In the genomic region with DNA sequence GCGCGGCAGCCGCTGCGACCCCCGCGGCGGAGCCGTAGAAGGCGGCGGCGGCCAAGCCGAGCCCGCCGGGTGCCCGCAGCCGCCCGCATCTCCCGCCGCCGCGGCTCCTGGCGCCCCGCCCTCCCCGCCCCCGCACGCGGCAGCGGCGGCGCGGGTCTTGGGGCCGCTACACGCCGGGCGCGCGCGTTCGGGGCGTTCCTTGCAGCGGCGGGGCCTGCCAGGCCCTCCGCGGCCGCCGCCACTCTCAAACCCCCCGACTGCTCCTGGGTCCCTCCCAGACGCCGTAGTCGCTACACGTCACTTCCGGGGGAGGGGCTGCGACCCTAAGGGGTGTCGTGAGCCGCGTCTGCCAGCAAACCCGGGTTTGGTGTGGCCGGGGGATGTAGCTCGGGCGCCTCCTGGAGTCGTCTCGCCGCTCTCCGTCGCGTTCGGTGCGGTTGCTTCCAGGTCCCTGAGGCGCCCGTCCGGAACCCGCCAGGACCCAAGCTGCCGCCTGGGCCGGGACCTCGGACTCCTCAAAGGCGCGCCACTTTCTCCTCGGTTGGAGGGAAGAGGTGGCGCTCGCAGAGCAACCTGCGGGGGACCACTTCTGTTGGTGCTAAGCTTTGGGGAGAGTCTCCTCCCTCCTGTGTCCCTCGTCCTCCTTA, we compare ENCODE assay signal across 1 cellular context.
TF ChIP-seq lines count a peak whose summit lies in the region.

A gene with protein sequence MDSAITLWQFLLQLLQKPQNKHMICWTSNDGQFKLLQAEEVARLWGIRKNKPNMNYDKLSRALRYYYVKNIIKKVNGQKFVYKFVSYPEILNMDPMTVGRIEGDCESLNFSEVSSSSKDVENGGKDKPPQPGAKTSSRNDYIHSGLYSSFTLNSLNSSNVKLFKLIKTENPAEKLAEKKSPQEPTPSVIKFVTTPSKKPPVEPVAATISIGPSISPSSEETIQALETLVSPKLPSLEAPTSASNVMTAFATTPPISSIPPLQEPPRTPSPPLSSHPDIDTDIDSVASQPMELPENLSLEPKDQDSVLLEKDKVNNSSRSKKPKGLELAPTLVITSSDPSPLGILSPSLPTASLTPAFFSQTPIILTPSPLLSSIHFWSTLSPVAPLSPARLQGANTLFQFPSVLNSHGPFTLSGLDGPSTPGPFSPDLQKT (minus strand): TSS at position 285 of the 647 bp plus-strand sequence. CDS start 8,129 bp downstream, outside the sequence.

TF ChIP-seq in H1, 55 proteins besides CTCF, POLR2A, EP300 and RAD21:
- TF ChIP-seq RNF2 (IDR thresholded peaks at IDR 0.05; ENCODE audit: borderline replicate concordance, low read depth, low read length, missing control alignments, poor library complexity, severe bottlenecking) (no peak), JUND (IDR thresholded peaks at IDR 0.05; ENCODE audit: low read length) (no peak), GABPA (IDR thresholded peaks at IDR 0.05; ENCODE audit: borderline replicate concordance, insufficient read depth, low read length) (peak; percentile 74; the same call in 1 of the 2 replicates), YY1 (IDR thresholded peaks at IDR 0.05; ENCODE audit: low read depth, low read length) (peak; percentile 56; the same call in 1 of the 2 replicates), TAF1 (IDR thresholded peaks at IDR 0.05; ENCODE audit: low read depth, low read length) (peak; percentile 95), PHF8 (conservative IDR thresholded peaks at IDR 0.05; ENCODE audit: low read depth, low read length) (peak; percentile 8; the same call in 1 of the 2 replicates), GTF2F1 (IDR thresholded peaks at IDR 0.05; ENCODE audit: borderline replicate concordance, low read depth, low read length) (no peak; the same call in 1 of the 2 replicates), HDAC2 (IDR thresholded peaks at IDR 0.05; ENCODE audit: borderline replicate concordance in 1 of 2, low read depth in 2 of 2, low read length in 2 of 2) (0 out of 4 replicates have a peak, but pooled peaks of 1 of the 2 experiments have one; percentile 36), SRF (IDR thresholded peaks at IDR 0.05; ENCODE audit: low read depth, low read length) (no peak), CBX5 (IDR thresholded peaks at IDR 0.05; ENCODE audit: low read depth, low read length) (no peak), JUN (IDR thresholded peaks at IDR 0.05; ENCODE audit: low read depth, low read length) (no peak), SAP30 (IDR thresholded peaks at IDR 0.05; ENCODE audit: insufficient read depth, insufficient replicate concordance, low read length) (no peak), ZNF274 (IDR thresholded peaks at IDR 0.05; ENCODE audit: borderline replicate concordance, extremely low read depth, low read length) (no peak), SIX5 (IDR thresholded peaks at IDR 0.05; ENCODE audit: low read depth, low read length) (no peak), TBP (IDR thresholded peaks at IDR 0.05; ENCODE audit: low read depth, low read length) (peak; percentile 94), EZH2 (IDR thresholded peaks at IDR 0.05; ENCODE audit: low read depth, low read length, severe bottlenecking) (no peak), SIN3A (conservative IDR thresholded peaks at IDR 0.05 in 1 of 2, IDR thresholded peaks at IDR 0.05 in 1 of 2; ENCODE audit: low read depth in 1 of 2, low read length in 2 of 2) (peak; percentile 57 to 62; a peak in 1 of 4 replicates), EGR1 (IDR thresholded peaks at IDR 0.05; ENCODE audit: borderline replicate concordance, low read depth, low read length) (peak; percentile 65), ASH2L (IDR thresholded peaks at IDR 0.05; ENCODE audit: low read length) (peak; percentile 75), CREB1 (IDR thresholded peaks at IDR 0.05) (peak; percentile 93), SUZ12 (IDR thresholded peaks at IDR 0.05; ENCODE audit: low read length) (no peak), SP4 (IDR thresholded peaks at IDR 0.05; ENCODE audit: low read length) (no peak), MAFK (IDR thresholded peaks at IDR 0.05; ENCODE audit: low read depth, low read length) (no peak), SP1 (IDR thresholded peaks at IDR 0.05; ENCODE audit: low read depth, low read length) (peak; percentile 66; the same call in 1 of the 2 replicates), BCL11A (IDR thresholded peaks at IDR 0.05; ENCODE audit: low read depth in 2 of 2, low read length in 2 of 2) (no peak), POLR2AphosphoS5 (IDR thresholded peaks at IDR 0.05; ENCODE audit: low read depth, low read length) (peak; percentile 89), POU5F1 (IDR thresholded peaks at IDR 0.05; ENCODE audit: low read depth, low read length) (no peak), HDAC6 (IDR thresholded peaks at IDR 0.05; ENCODE audit: low read depth, low read length) (no peak), CEBPB (IDR thresholded peaks at IDR 0.05; ENCODE audit: low read depth, low read length) (no peak), TEAD4 (IDR thresholded peaks at IDR 0.05; ENCODE audit: low read depth, low read length) (no peak), RBBP5 (IDR thresholded peaks at IDR 0.05; ENCODE audit: borderline replicate concordance, low read depth, low read length) (0 out of 2 replicates have a peak, but pooled peaks have one; percentile 1), KDM5A (IDR thresholded peaks at IDR 0.05; ENCODE audit: low read length) (peak; percentile 23; the same call in 1 of the 2 replicates), SIRT6 (IDR thresholded peaks at IDR 0.05; ENCODE audit: low read length) (no peak), NANOG (IDR thresholded peaks at IDR 0.05; ENCODE audit: insufficient read depth, low read depth, low read length, poor library complexity, severe bottlenecking) (no peak), TAF7 (optimal IDR thresholded peaks at IDR 0.05; ENCODE audit: borderline replicate concordance, low read depth, low read length) (peak; percentile 93), SP2 (IDR thresholded peaks at IDR 0.05; ENCODE audit: low read length) (no peak), CTBP2 (IDR thresholded peaks at IDR 0.05; ENCODE audit: borderline replicate concordance, insufficient read depth, insufficient read length, low read length) (no peak), CHD2 (IDR thresholded peaks at IDR 0.05; ENCODE audit: low read length) (no peak; the same call in 1 of the 2 replicates)
- TF ChIP-seq, protein P1, sequence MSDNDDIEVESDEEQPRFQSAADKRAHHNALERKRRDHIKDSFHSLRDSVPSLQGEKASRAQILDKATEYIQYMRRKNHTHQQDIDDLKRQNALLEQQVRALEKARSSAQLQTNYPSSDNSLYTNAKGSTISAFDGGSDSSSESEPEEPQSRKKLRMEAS (IDR thresholded peaks at IDR 0.05), result 0 out of 2 replicates have a peak, but pooled peaks have one; percentile 25
- TF ChIP-seq, protein P2, sequence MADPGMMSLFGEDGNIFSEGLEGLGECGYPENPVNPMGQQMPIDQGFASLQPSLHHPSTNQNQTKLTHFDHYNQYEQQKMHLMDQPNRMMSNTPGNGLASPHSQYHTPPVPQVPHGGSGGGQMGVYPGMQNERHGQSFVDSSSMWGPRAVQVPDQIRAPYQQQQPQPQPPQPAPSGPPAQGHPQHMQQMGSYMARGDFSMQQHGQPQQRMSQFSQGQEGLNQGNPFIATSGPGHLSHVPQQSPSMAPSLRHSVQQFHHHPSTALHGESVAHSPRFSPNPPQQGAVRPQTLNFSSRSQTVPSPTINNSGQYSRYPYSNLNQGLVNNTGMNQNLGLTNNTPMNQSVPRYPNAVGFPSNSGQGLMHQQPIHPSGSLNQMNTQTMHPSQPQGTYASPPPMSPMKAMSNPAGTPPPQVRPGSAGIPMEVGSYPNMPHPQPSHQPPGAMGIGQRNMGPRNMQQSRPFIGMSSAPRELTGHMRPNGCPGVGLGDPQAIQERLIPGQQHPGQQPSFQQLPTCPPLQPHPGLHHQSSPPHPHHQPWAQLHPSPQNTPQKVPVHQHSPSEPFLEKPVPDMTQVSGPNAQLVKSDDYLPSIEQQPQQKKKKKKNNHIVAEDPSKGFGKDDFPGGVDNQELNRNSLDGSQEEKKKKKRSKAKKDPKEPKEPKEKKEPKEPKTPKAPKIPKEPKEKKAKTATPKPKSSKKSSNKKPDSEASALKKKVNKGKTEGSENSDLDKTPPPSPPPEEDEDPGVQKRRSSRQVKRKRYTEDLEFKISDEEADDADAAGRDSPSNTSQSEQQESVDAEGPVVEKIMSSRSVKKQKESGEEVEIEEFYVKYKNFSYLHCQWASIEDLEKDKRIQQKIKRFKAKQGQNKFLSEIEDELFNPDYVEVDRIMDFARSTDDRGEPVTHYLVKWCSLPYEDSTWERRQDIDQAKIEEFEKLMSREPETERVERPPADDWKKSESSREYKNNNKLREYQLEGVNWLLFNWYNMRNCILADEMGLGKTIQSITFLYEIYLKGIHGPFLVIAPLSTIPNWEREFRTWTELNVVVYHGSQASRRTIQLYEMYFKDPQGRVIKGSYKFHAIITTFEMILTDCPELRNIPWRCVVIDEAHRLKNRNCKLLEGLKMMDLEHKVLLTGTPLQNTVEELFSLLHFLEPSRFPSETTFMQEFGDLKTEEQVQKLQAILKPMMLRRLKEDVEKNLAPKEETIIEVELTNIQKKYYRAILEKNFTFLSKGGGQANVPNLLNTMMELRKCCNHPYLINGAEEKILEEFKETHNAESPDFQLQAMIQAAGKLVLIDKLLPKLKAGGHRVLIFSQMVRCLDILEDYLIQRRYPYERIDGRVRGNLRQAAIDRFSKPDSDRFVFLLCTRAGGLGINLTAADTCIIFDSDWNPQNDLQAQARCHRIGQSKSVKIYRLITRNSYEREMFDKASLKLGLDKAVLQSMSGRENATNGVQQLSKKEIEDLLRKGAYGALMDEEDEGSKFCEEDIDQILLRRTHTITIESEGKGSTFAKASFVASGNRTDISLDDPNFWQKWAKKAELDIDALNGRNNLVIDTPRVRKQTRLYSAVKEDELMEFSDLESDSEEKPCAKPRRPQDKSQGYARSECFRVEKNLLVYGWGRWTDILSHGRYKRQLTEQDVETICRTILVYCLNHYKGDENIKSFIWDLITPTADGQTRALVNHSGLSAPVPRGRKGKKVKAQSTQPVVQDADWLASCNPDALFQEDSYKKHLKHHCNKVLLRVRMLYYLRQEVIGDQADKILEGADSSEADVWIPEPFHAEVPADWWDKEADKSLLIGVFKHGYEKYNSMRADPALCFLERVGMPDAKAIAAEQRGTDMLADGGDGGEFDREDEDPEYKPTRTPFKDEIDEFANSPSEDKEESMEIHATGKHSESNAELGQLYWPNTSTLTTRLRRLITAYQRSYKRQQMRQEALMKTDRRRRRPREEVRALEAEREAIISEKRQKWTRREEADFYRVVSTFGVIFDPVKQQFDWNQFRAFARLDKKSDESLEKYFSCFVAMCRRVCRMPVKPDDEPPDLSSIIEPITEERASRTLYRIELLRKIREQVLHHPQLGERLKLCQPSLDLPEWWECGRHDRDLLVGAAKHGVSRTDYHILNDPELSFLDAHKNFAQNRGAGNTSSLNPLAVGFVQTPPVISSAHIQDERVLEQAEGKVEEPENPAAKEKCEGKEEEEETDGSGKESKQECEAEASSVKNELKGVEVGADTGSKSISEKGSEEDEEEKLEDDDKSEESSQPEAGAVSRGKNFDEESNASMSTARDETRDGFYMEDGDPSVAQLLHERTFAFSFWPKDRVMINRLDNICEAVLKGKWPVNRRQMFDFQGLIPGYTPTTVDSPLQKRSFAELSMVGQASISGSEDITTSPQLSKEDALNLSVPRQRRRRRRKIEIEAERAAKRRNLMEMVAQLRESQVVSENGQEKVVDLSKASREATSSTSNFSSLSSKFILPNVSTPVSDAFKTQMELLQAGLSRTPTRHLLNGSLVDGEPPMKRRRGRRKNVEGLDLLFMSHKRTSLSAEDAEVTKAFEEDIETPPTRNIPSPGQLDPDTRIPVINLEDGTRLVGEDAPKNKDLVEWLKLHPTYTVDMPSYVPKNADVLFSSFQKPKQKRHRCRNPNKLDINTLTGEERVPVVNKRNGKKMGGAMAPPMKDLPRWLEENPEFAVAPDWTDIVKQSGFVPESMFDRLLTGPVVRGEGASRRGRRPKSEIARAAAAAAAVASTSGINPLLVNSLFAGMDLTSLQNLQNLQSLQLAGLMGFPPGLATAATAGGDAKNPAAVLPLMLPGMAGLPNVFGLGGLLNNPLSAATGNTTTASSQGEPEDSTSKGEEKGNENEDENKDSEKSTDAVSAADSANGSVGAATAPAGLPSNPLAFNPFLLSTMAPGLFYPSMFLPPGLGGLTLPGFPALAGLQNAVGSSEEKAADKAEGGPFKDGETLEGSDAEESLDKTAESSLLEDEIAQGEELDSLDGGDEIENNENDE (IDR thresholded peaks at IDR 0.05; ENCODE audit: insufficient replicate concordance, low read length), result no peak
- TF ChIP-seq, protein P3, sequence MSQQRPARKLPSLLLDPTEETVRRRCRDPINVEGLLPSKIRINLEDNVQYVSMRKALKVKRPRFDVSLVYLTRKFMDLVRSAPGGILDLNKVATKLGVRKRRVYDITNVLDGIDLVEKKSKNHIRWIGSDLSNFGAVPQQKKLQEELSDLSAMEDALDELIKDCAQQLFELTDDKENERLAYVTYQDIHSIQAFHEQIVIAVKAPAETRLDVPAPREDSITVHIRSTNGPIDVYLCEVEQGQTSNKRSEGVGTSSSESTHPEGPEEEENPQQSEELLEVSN (IDR thresholded peaks at IDR 0.05), result peak; percentile 64
